Comparison of ENCODE assay signal across 22 cellular contexts in the genomic region with DNA sequence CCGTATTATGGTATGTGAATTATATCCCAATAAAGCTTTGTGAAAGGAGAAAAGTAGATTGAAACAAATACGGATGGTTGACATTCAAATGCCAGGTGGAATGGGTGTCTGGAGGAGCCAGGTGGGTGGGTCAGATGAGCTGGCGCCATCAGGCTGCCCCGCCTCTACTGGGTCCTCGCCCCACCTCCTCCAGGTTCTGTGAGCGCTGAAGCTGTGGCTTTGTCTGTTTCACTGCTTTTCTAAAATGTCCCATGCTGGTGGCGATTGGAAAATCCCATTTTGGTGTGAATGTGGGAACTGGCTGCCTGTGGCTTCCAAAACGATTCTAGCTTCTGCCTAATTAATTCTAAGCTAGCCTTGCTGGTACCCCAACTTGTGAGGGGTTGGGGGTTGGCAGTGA. TPM values are rescaled to one million over a fixed set of nuclear protein-coding genes. Genes with fewer than 3 reads are reported as not detected.
DNase-seq lines count a peak whose midpoint lies in the region; ATAC-seq and TF ChIP-seq lines count a peak whose summit lies in the region.
"Had no signal": no experiment of that assay in that cellular context is flagged by ENCODE, and none has a peak within 500 bp of the region (broad histone marks: within the 10 kb centered on the region; RNA-seq: fewer than 3 reads in every experiment).

No MANE protein-coding gene starts in this region.

- DNase-seq in GM23338 (ENCODE audit: low spot score): no peak
- peak; percentile 15 for DNase-seq in SW480 (ENCODE audit: low spot score)
- DNase-seq in endodermal cell: peak; percentile 56
- DNase-seq in upper lobe of left lung: peak; percentile 17 to 46
- no peak for DNase-seq in NOMO-1 (lab: John Stamatoyannopoulos, UW; ENCODE audit: unreplicated experiment in 2 of 2)
- no peak for DNase-seq in stimulated activated naive B cell treated with anti-CD40 and anti-IgM and Interleukin-4, amounts not matched to agents 10 μg/mL and 1 μg/mL and 100 μg/mL, for 72 hours
- DNase-seq: AML-193, DMS153, DND-41, KBM-7, MG63, NCI-H1105 treated with DMSO at 0.1 percent for 48 hours, NCI-H146, NCI-H1930, NCI-H2107, NCI-H524, NCI-H774, RPMI8226, SHP77, T-helper 1 cell had no signal

- no peaks in the 10 kb centered on the region for H3K9me2 ChIP-seq in GM23338 (ENCODE audit: insufficient read depth)

- H3K4me3 ChIP-seq in GM23338: no peak overlapping the region
- no peak overlapping the region for H3K4me3 ChIP-seq in endodermal cell (ENCODE audit: low read length)
- no peak overlapping the region for H3K4me3 ChIP-seq in upper lobe of left lung
- H3K4me3 ChIP-seq: A549, MG63 had no signal

- H3F3A ChIP-seq in GM23338 (replicated peaks; ENCODE audit: low read depth): no peaks in the 10 kb centered on the region

- no peak for TF ChIP-seq EP300 in upper lobe of left lung (IDR thresholded peaks at IDR 0.05)

- H3K4me1 ChIP-seq in GM23338 (ENCODE audit: insufficient read depth) (0 out of 2 replicates have a peak, but pooled peaks cover 2% of the 10 kb centered on the region), endodermal cell (ENCODE audit: control insufficient read depth, insufficient read depth, low read length) (no peaks in the 10 kb centered on the region), upper lobe of left lung (peaks cover 18 to 28% (median 28%) of the 10 kb centered on the region in 4 donors)
- H3K4me1 ChIP-seq: A549 had no signal

- H3K79me2 ChIP-seq in GM23338 (replicated peaks; ENCODE audit: insufficient read depth): 0 out of 2 replicates have a peak, but pooled peaks cover 3% of the 10 kb centered on the region

- peaks cover 26% of the 10 kb centered on the region for H3K36me3 Mint-ChIP-seq in GM23338 (ENCODE audit: low read depth)
- H3K36me3 Mint-ChIP-seq in endodermal cell (ENCODE audit: low read depth): peaks cover 16% of the 10 kb centered on the region
- peaks cover 34 to 37% of the 10 kb centered on the region in 2 donors for H3K36me3 Mint-ChIP-seq in stimulated activated naive B cell treated with anti-CD40 and anti-IgM and Interleukin-4, amounts not matched to agents 10 μg/mL and 1 μg/mL and 100 μg/mL, for 72 hours

- WGBS in endodermal cell (ENCODE audit: insufficient coverage in 1 of 2, insufficient read length in 1 of 2), 2 experiments: 84 to 85% methylated on average over 8 of the region's 8 CpGs
- 81% methylated on average over 8 of the region's 8 CpGs for WGBS in upper lobe of left lung, 2 donors

- H3K27ac ChIP-seq in GM23338 (ENCODE audit: low read depth) (no peak overlapping the region), endodermal cell (ENCODE audit: low read depth, low read length) (no peak overlapping the region), upper lobe of left lung (no peak overlapping the region)
- H3K27ac ChIP-seq: A549 had no signal

- H3K9me3 Mint-ChIP-seq in GM23338 (no peaks in the 10 kb centered on the region; the same call in 1 of the 3 replicates), endodermal cell (peaks cover 5% of the 10 kb centered on the region)
- peaks cover 2 to 10% of the 10 kb centered on the region in 2 donors for H3K9me3 Mint-ChIP-seq in stimulated activated naive B cell treated with anti-CD40 and anti-IgM and Interleukin-4, amounts not matched to agents 10 μg/mL and 1 μg/mL and 100 μg/mL, for 72 hours

- H3K4me2 ChIP-seq in GM23338: no peak overlapping the region
- H3K4me2 ChIP-seq: A549 had no signal

- H3K9me3 ChIP-seq in endodermal cell (ENCODE audit: control insufficient read depth, low read length) (no peaks in the 10 kb centered on the region), upper lobe of left lung (no peaks in the 10 kb centered on the region)
- H3K9me3 ChIP-seq: A549, MG63 had no signal

- no peak for TF ChIP-seq CTCF in GM23338 (conservative IDR thresholded peaks at IDR 0.05; ENCODE audit: low read depth in 2 of 2)
- TF ChIP-seq CTCF in endodermal cell (conservative IDR thresholded peaks at IDR 0.05): no peak
- no peak for TF ChIP-seq CTCF in upper lobe of left lung (IDR thresholded peaks at IDR 0.05)

- H3K27me3 Mint-ChIP-seq in GM23338 (ENCODE audit: insufficient read depth, low read depth, poor library complexity) (peaks cover 2% of the 10 kb centered on the region), endodermal cell (ENCODE audit: insufficient read depth) (no peaks in the 10 kb centered on the region)
- no peaks in the 10 kb centered on the region for H3K27me3 Mint-ChIP-seq in stimulated activated naive B cell treated with anti-CD40 and anti-IgM and Interleukin-4, amounts not matched to agents 10 μg/mL and 1 μg/mL and 100 μg/mL, for 72 hours

- TF ChIP-seq POLR2A in upper lobe of left lung (IDR thresholded peaks at IDR 0.05): no peak

- no peaks in the 10 kb centered on the region; the same call in 1 of the 2 replicates for H4K20me1 ChIP-seq in GM23338 (replicated peaks; ENCODE audit: insufficient read depth)

- H3K4me1 Mint-ChIP-seq in GM23338 (peaks cover 5% of the 10 kb centered on the region; the same call in 2 of the 3 replicates), endodermal cell (peaks cover 2% of the 10 kb centered on the region)
- peaks cover 28 to 56% of the 10 kb centered on the region in 2 donors for H3K4me1 Mint-ChIP-seq in stimulated activated naive B cell treated with anti-CD40 and anti-IgM and Interleukin-4, amounts not matched to agents 10 μg/mL and 1 μg/mL and 100 μg/mL, for 72 hours

- peak; percentile 61 for ATAC-seq in GM23338
- ATAC-seq in upper lobe of left lung (ENCODE audit: low FRiP score in 2 of 2): no peak
- no peak for ATAC-seq in stimulated activated naive B cell treated with anti-CD40 and anti-IgM and Interleukin-4, amounts not matched to agents 10 μg/mL and 1 μg/mL and 100 μg/mL, for 72 hours (replicated peaks)
- no peak for ATAC-seq in GM19035 (IDR thresholded peaks at IDR 0.05; ENCODE audit: unreplicated experiment)
- ATAC-seq: A549 had no signal

- no peaks in the 10 kb centered on the region for H3K27me3 ChIP-seq in GM23338 (ENCODE audit: insufficient read depth)
- no peaks in the 10 kb centered on the region for H3K27me3 ChIP-seq in endodermal cell (ENCODE audit: control insufficient read depth, insufficient read depth, low read length, poor library complexity, severe bottlenecking)
- no peaks in the 10 kb centered on the region for H3K27me3 ChIP-seq in upper lobe of left lung
- H3K27me3 ChIP-seq: MG63 had no signal

- no peak overlapping the region for H2AFZ ChIP-seq in GM23338

- no peak overlapping the region for H3K4me3 Mint-ChIP-seq in GM23338
- no peak overlapping the region for H3K4me3 Mint-ChIP-seq in endodermal cell
- H3K4me3 Mint-ChIP-seq in stimulated activated naive B cell treated with anti-CD40 and anti-IgM and Interleukin-4, amounts not matched to agents 10 μg/mL and 1 μg/mL and 100 μg/mL, for 72 hours: no peak overlapping the region

- H3K36me3 ChIP-seq in GM23338 (ENCODE audit: insufficient read depth): 0 out of 2 replicates have a peak, but pooled peaks cover 9% of the 10 kb centered on the region
- peaks cover 11% of the 10 kb centered on the region for H3K36me3 ChIP-seq in endodermal cell (ENCODE audit: control insufficient read depth, insufficient read depth, low read length)
- peaks cover 0 to 4% (median 0%) of the 10 kb centered on the region in 4 donors for H3K36me3 ChIP-seq in upper lobe of left lung
- H3K36me3 ChIP-seq: MG63 had no signal

- H3K9ac ChIP-seq in endodermal cell (ENCODE audit: extremely low read depth, low read length, poor library complexity, severe bottlenecking): no peak overlapping the region

- H3K27ac Mint-ChIP-seq in GM23338: no peak overlapping the region
- H3K27ac Mint-ChIP-seq in endodermal cell: no peak overlapping the region
- no peak overlapping the region for H3K27ac Mint-ChIP-seq in stimulated activated naive B cell treated with anti-CD40 and anti-IgM and Interleukin-4, amounts not matched to agents 10 μg/mL and 1 μg/mL and 100 μg/mL, for 72 hours

TF ChIP-seq in GM23338, 12 proteins besides CTCF, POLR2A, EP300 and RAD21 (continues in another document):
- TF ChIP-seq STAT1 (IDR thresholded peaks at IDR 0.05; ENCODE audit: unreplicated experiment) (no peak), POLR2AphosphoS5 (IDR thresholded peaks at IDR 0.05; ENCODE audit: low read depth) (no peak), ZNF114 (CRISPR knock-in tag; IDR thresholded peaks at IDR 0.05) (no peak), NANOG (IDR thresholded peaks at IDR 0.05; ENCODE audit: borderline replicate concordance) (no peak), EZH2phosphoT487 (IDR thresholded peaks at IDR 0.05; ENCODE audit: unreplicated experiment) (no peak), ZNF331 (CRISPR knock-in tag; IDR thresholded peaks at IDR 0.05; ENCODE audit: low read depth) (no peak), JUNB (IDR thresholded peaks at IDR 0.05; ENCODE audit: unreplicated experiment) (no peak)
- TF ChIP-seq, protein P1, sequence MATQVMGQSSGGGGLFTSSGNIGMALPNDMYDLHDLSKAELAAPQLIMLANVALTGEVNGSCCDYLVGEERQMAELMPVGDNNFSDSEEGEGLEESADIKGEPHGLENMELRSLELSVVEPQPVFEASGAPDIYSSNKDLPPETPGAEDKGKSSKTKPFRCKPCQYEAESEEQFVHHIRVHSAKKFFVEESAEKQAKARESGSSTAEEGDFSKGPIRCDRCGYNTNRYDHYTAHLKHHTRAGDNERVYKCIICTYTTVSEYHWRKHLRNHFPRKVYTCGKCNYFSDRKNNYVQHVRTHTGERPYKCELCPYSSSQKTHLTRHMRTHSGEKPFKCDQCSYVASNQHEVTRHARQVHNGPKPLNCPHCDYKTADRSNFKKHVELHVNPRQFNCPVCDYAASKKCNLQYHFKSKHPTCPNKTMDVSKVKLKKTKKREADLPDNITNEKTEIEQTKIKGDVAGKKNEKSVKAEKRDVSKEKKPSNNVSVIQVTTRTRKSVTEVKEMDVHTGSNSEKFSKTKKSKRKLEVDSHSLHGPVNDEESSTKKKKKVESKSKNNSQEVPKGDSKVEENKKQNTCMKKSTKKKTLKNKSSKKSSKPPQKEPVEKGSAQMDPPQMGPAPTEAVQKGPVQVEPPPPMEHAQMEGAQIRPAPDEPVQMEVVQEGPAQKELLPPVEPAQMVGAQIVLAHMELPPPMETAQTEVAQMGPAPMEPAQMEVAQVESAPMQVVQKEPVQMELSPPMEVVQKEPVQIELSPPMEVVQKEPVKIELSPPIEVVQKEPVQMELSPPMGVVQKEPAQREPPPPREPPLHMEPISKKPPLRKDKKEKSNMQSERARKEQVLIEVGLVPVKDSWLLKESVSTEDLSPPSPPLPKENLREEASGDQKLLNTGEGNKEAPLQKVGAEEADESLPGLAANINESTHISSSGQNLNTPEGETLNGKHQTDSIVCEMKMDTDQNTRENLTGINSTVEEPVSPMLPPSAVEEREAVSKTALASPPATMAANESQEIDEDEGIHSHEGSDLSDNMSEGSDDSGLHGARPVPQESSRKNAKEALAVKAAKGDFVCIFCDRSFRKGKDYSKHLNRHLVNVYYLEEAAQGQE (IDR thresholded peaks at IDR 0.05; ENCODE audit: unreplicated experiment): no peak

RNA-seq across cellular contexts. Expression of a gene that starts 16.5 kb away (rescaled TPM):
- total RNA-seq in GM23338 (2014; rRNA removed; shearing (Covaris generic)): 31.0 and 36.8 TPM in 2 replicates
- 11.2 and 12.8 TPM in 2 replicates for polyA plus RNA-seq in GM23338 (2016; fragmentation: Nextera tagmentation; extraction: Ambion mirVana)
- total RNA-seq in endodermal cell: 10 to 100 TPM; 33.5 to 35.4 TPM
- polyA plus RNA-seq in endodermal cell (2013, experiment 1 of 2): 41.4 TPM
- 38.1 TPM for polyA plus RNA-seq in endodermal cell (2013, experiment 2 of 2)
- total RNA-seq in upper lobe of left lung: 100 to 1,000 TPM in 1 of 6 donors, 10 to 100 TPM in 5; 49.9 to 108 (median 63.8) TPM

Comparison
In these comparisons a context has a peak if more than half of its experiments do, and no peak if none do; other contexts are left out.
1. DNase-seq: peak in SW480 (single experiment), endodermal cell (single experiment) and upper lobe of left lung (2 of 2); none in GM23338 (single experiment), NOMO-1 (0 of 2) and stimulated activated naive B cell treated with anti-CD40 and anti-IgM and Interleukin-4, amounts not matched to agents 10 μg/mL and 1 μg/mL and 100 μg/mL, for 72 hours (single experiment).